In the genomic region with DNA sequence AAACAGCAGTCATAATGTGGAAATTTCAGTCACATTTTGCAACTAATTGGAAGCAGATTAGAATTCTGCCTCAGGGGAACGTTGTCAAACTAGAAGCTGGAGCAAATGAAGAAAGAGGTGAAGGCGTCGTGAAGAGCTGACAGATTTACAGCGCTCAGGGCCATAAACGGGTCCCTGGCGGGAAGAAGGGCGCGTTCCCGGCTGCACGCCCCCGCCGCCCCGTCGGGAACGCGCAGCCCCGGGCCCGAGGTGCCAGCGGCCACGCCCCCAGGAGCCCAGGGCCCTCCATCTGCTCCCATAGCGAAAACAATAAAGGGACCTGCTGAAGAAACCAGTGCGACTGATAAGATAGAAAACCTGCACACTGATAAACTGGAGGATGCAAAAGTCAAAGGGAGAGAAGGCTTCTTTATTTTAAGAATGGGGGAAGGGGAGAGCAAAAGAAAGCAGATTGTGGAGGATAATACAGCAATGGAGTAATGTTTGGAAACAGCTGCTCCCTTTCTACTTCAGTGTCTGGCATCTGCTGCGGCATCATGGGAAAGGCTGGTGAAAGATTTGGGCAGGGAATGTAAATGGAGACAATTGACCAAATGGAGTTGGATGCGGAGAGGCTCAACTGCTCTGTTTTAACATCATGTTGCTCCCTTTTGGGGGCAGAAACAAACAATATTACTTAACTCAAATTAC, we compare ENCODE assay signal across 8 cellular contexts. TPM values are rescaled to one million over a fixed set of nuclear protein-coding genes. Genes with fewer than 3 reads are reported as not detected.
DNase-seq lines count a peak whose midpoint lies in the region; ATAC-seq and TF ChIP-seq lines count a peak whose summit lies in the region.

No MANE protein-coding gene starts in this region.

- H3K9me3 ChIP-seq in SK-N-MC (ENCODE audit: low read depth, low read length) (no peaks in the 10 kb centered on the region), skeletal muscle satellite cell (replicated peaks; ENCODE audit: low read length) (no peaks in the 10 kb centered on the region)

- peaks cover 24% of the 10 kb centered on the region for H3K4me1 ChIP-seq in skeletal muscle satellite cell (ENCODE audit: control insufficient read depth, insufficient read depth, low read length)

- H3K36me3 ChIP-seq in SK-N-MC (ENCODE audit: insufficient read depth, low read length) (no peaks in the 10 kb centered on the region), skeletal muscle satellite cell (ENCODE audit: insufficient read depth, low read length) (no peaks in the 10 kb centered on the region)

- no peaks in the 10 kb centered on the region for H3K27me3 ChIP-seq in skeletal muscle satellite cell (ENCODE audit: control insufficient read depth, insufficient read depth, low read length)

- DNase-seq in GM12864 (ENCODE audit: low read depth) (no peak), SK-N-MC (ENCODE audit: low read depth, low spot score) (peak; percentile 99), left ventricle myocardium superior (no peak), NCI-H1417 (lab: John Stamatoyannopoulos, UW) (no peak), NK-92 (lab: John Stamatoyannopoulos, UW; ENCODE audit: unreplicated experiment) (no peak)
- DNase-seq in activated CD4-positive, alpha-beta T cell treated with anti-CD3 and anti-CD28 coated beads, Interleukin-2, amount 50 U/mL, for 1 hour, result no peak

- ATAC-seq in left ventricle myocardium superior, result peak; percentile 72
- ATAC-seq in GM21737 (IDR thresholded peaks at IDR 0.05; ENCODE audit: unreplicated experiment), result no peak

- H3K4me3 ChIP-seq in GM12864 (ENCODE audit: low read depth, low read length) (peak overlapping the region; percentile 53), SK-N-MC (peak overlapping the region; percentile 69), skeletal muscle satellite cell (ENCODE audit: low read length) (peak overlapping the region; percentile 62)

- no peak for TF ChIP-seq CTCF in GM12864 (IDR thresholded peaks at IDR 0.05; ENCODE audit: low read depth, low read length, missing control alignments)

- no peak overlapping the region; the same call in 1 of the 2 replicates for H3K27ac ChIP-seq in SK-N-MC

- no peak overlapping the region for H3K9ac ChIP-seq in SK-N-MC (ENCODE audit: insufficient read length)
- peak overlapping the region; percentile 43 for H3K9ac ChIP-seq in skeletal muscle satellite cell (ENCODE audit: low read depth, low read length)

- peak overlapping the region; percentile 81 for H3K4me2 ChIP-seq in skeletal muscle satellite cell (ENCODE audit: low read length)

- intact Hi-C loops in left ventricle myocardium superior (cut with micrococcal nuclease), result no loop called here

RNA-seq across cellular contexts. Expression of a gene that starts 11.1 kb away (rescaled TPM):
- 18.2 TPM for total RNA-seq in left ventricle myocardium superior
- total RNA-seq in skeletal muscle satellite cell (2012; rRNA removed), result 3.5 and 5.7 TPM in 2 replicates
